Comparison of ENCODE assay signal across 9 cellular contexts in genomic region chr4:140238353-140239041, GRCh38.
A peak's percentile ranks its signal among the peaks of the same experiment; 100 is the strongest.
DNase-seq lines count a peak whose midpoint lies in the region; ATAC-seq and TF ChIP-seq lines count a peak whose summit lies in the region.
"Had no signal": no experiment of that assay in that cellular context is flagged by ENCODE, and none has a peak within 500 bp of the region (broad histone marks: within the 10 kb centered on the region; RNA-seq: fewer than 3 reads in every experiment).

No MANE protein-coding gene starts in this region.

- H3K36me3 ChIP-seq in smooth muscle cell (ENCODE audit: low read depth), result no peaks in the 10 kb centered on the region

- TF ChIP-seq CTCF in astrocyte of the spinal cord (IDR thresholded peaks at IDR 0.05; ENCODE audit: low read depth, low read length) (no peak), smooth muscle cell (IDR thresholded peaks at IDR 0.05; ENCODE audit: borderline replicate concordance, insufficient read depth, poor library complexity, severe bottlenecking) (no peak)

- peaks cover 7% of the 10 kb centered on the region for H3F3A ChIP-seq in smooth muscle cell (ENCODE audit: low read depth)

- DNase-seq in ELR (ENCODE audit: low read depth), result peak; percentile 22
- peak; percentile 84 for DNase-seq in NCI-H2196 treated with DMSO at 0.1 percent for 48 hours (lab: John Stamatoyannopoulos, UW; ENCODE audit: unreplicated experiment)
- DNase-seq in astrocyte of the spinal cord (ENCODE audit: low read depth, low spot score), result peak; percentile 85
- peak; percentile 52 to 60 for DNase-seq in hippocampal formation (lab: John Stamatoyannopoulos, UW)
- DNase-seq in smooth muscle cell (lab: John Stamatoyannopoulos, UW; ENCODE audit: unreplicated experiment), result peak; percentile 17
- DNase-seq in glomerular visceral epithelial cell (ENCODE audit: extremely low spot score), result no peak
- DNase-seq in effector CD4-positive, alpha-beta T cell, result no peak

- no peaks in the 10 kb centered on the region for H3K79me2 ChIP-seq in smooth muscle cell (ENCODE audit: low read depth)

- H3K4me3 ChIP-seq in astrocyte of the spinal cord (ENCODE audit: low read depth, low read length) (no peak overlapping the region), smooth muscle cell (no peak overlapping the region)

- H3K9ac ChIP-seq in smooth muscle cell (ENCODE audit: low read depth), result no peak overlapping the region

- ATAC-seq in HG02588 (IDR thresholded peaks at IDR 0.05; ENCODE audit: unreplicated experiment), result no peak
- ATAC-seq: HCT116 had no signal

- in situ Hi-C loops in astrocyte of the spinal cord (cut with HindIII; ENCODE audit: low sequenced_read_pairs), result no loop called here

- H4K20me1 ChIP-seq in smooth muscle cell (ENCODE audit: low read depth), result no peaks in the 10 kb centered on the region

- H3K27me3 ChIP-seq in smooth muscle cell (ENCODE audit: low read depth), result no peaks in the 10 kb centered on the region

- H3K4me1 ChIP-seq in smooth muscle cell (ENCODE audit: low read depth), result peaks cover 45% of the 10 kb centered on the region

- 38% methylated on average over 13 of the region's 13 CpGs for WGBS in smooth muscle cell (ENCODE audit: low lambda C conversion rate)

- H3K4me2 ChIP-seq in smooth muscle cell, result peak overlapping the region; percentile 80

- peak overlapping the region; percentile 49 for H3K27ac ChIP-seq in smooth muscle cell (ENCODE audit: low read depth)

- peak overlapping the region; percentile 34 for H2AFZ ChIP-seq in smooth muscle cell (ENCODE audit: low read depth)

- no peaks in the 10 kb centered on the region for H3K9me3 ChIP-seq in smooth muscle cell (replicated peaks; ENCODE audit: low read depth)

Comparison
In these comparisons a context has a peak if more than half of its experiments do, and no peak if none do; other contexts are left out.
1. DNase-seq: peak in ELR (single experiment), NCI-H2196 treated with DMSO at 0.1 percent for 48 hours (single experiment), astrocyte of the spinal cord (single experiment), hippocampal formation (2 of 2) and smooth muscle cell (single experiment); none in glomerular visceral epithelial cell (single experiment) and effector CD4-positive, alpha-beta T cell (single experiment).